Comparison of ENCODE assay signal across 1 cellular context in the genomic region with DNA sequence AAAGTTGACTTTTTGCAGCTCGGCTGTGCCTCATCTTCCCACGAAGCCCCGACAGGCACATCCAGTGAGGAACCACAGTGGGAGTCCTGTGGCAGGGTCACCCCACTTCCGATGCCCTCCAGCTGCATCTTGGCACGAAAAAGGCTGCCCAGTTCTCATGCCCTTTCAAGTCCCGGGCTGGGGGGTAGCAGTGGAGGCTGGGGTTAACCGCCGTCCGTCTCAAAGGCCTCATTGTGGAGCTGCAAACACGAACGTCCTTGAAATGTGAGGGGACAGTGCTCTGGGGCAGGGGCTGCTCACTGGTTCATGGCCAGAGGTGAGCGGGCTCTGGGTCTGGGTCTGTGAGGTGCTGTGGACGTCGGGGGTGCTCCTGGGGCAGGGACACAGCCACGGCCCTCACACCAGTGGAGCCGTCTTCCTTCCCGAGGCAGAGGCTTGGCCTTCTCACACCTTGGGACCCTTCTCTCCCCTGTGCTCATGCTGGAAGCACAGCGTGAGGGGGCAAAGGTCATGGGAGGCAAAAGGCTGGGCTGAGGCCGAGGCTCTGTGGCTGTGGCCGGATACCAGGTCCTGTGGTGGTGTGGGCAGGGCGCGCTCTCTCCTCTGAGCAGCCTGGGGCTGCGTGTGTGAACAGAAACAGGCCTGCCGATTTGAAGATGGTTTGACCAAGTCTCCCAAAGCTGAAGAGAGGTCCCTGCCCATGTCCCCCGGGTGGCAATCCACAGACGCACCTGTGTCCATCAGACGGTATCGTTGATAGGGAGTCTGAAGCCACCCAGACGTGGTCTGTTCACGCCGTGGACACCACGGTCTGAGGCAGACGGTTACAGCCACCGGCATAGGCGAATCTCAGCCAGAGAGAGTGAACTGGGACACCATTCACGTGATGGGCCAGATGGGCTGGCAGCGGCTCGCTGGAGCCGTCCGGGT.
TF ChIP-seq lines count a peak whose summit lies in the region.

No MANE protein-coding gene starts in this region.

TF ChIP-seq in HepG2, 621 proteins besides CTCF, POLR2A, EP300 and RAD21 (continued from another document and continues in another):
- TF ChIP-seq, protein P1, sequence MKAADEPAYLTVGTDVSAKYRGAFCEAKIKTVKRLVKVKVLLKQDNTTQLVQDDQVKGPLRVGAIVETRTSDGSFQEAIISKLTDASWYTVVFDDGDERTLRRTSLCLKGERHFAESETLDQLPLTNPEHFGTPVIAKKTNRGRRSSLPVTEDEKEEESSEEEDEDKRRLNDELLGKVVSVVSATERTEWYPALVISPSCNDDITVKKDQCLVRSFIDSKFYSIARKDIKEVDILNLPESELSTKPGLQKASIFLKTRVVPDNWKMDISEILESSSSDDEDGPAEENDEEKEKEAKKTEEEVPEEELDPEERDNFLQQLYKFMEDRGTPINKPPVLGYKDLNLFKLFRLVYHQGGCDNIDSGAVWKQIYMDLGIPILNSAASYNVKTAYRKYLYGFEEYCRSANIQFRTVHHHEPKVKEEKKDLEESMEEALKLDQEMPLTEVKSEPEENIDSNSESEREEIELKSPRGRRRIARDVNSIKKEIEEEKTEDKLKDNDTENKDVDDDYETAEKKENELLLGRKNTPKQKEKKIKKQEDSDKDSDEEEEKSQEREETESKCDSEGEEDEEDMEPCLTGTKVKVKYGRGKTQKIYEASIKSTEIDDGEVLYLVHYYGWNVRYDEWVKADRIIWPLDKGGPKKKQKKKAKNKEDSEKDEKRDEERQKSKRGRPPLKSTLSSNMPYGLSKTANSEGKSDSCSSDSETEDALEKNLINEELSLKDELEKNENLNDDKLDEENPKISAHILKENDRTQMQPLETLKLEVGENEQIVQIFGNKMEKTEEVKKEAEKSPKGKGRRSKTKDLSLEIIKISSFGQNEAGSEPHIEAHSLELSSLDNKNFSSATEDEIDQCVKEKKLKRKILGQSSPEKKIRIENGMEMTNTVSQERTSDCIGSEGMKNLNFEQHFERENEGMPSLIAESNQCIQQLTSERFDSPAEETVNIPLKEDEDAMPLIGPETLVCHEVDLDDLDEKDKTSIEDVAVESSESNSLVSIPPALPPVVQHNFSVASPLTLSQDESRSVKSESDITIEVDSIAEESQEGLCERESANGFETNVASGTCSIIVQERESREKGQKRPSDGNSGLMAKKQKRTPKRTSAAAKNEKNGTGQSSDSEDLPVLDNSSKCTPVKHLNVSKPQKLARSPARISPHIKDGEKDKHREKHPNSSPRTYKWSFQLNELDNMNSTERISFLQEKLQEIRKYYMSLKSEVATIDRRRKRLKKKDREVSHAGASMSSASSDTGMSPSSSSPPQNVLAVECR (CRISPR knock-in tag; IDR thresholded peaks at IDR 0.05; ENCODE audit: borderline replicate concordance), result peak; percentile 84
- TF ChIP-seq ZSCAN25 (CRISPR knock-in tag; IDR thresholded peaks at IDR 0.05), result peak; percentile 91; the same call in 1 of the 2 replicates
- TF ChIP-seq, protein P2, sequence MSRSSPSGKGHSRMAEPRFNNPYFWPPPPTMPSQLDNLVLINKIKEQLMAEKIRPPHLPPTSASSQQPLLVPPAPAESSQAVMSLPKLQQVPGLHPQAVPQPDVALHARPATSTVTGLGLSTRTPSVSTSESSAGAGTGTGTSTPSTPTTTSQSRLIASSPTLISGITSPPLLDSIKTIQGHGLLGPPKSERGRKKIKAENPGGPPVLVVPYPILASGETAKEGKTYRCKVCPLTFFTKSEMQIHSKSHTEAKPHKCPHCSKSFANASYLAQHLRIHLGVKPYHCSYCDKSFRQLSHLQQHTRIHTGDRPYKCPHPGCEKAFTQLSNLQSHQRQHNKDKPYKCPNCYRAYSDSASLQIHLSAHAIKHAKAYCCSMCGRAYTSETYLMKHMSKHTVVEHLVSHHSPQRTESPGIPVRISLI (CRISPR knock-in tag; IDR thresholded peaks at IDR 0.05; ENCODE audit: borderline replicate concordance), result peak; percentile 39; the same call in 1 of the 2 replicates
- TF ChIP-seq ONECUT2 (CRISPR knock-in tag; IDR thresholded peaks at IDR 0.05), result peak; percentile 52; the same call in 1 of the 2 replicates
- TF ChIP-seq, protein P3, sequence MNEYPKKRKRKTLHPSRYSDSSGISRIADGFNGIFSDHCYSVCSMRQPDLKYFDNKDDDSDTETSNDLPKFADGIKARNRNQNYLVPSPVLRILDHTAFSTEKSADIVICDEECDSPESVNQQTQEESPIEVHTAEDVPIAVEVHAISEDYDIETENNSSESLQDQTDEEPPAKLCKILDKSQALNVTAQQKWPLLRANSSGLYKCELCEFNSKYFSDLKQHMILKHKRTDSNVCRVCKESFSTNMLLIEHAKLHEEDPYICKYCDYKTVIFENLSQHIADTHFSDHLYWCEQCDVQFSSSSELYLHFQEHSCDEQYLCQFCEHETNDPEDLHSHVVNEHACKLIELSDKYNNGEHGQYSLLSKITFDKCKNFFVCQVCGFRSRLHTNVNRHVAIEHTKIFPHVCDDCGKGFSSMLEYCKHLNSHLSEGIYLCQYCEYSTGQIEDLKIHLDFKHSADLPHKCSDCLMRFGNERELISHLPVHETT (CRISPR knock-in tag; conservative IDR thresholded peaks at IDR 0.05), result no peak; the same call in 1 of the 2 replicates
- TF ChIP-seq ZNF430 (CRISPR knock-in tag; IDR thresholded peaks at IDR 0.05), result peak; percentile 92; the same call in 1 of the 2 replicates
- TF ChIP-seq, protein P4, sequence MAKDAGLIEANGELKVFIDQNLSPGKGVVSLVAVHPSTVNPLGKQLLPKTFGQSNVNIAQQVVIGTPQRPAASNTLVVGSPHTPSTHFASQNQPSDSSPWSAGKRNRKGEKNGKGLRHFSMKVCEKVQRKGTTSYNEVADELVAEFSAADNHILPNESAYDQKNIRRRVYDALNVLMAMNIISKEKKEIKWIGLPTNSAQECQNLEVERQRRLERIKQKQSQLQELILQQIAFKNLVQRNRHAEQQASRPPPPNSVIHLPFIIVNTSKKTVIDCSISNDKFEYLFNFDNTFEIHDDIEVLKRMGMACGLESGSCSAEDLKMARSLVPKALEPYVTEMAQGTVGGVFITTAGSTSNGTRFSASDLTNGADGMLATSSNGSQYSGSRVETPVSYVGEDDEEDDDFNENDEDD (CRISPR knock-in tag; IDR thresholded peaks at IDR 0.05; ENCODE audit: borderline replicate concordance), result peak; percentile 92; the same call in 1 of the 2 replicates
- no peak; the same call in 1 of the 2 replicates for TF ChIP-seq SMAD9 (CRISPR knock-in tag; IDR thresholded peaks at IDR 0.05)
- peak; percentile 94 for TF ChIP-seq ZNF264 (CRISPR knock-in tag; IDR thresholded peaks at IDR 0.05)
- TF ChIP-seq, protein P5, sequence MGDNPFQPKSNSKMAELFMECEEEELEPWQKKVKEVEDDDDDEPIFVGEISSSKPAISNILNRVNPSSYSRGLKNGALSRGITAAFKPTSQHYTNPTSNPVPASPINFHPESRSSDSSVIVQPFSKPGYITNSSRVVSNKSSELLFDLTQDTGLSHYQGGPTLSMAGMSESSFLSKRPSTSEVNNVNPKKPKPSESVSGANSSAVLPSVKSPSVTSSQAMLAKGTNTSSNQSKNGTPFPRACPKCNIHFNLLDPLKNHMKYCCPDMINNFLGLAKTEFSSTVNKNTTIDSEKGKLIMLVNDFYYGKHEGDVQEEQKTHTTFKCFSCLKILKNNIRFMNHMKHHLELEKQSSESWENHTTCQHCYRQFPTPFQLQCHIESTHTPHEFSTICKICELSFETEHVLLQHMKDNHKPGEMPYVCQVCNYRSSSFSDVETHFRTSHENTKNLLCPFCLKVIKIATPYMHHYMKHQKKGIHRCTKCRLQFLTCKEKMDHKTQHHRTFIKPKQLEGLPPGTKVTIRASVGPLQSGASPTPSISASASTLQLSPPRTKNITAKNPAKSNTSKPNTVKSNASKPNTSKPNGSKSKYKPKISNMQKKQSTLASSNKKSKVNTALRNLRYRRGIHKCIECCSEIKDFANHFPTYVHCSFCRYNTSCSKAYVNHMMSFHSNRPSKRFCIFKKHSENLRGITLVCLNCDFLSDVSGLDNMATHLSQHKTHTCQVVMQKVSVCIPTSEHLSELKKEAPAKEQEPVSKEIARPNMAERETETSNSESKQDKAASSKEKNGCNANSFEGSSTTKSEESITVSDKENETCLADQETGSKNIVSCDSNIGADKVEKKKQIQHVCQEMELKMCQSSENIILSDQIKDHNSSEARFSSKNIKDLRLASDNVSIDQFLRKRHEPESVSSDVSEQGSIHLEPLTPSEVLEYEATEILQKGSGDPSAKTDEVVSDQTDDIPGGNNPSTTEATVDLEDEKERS (CRISPR knock-in tag; IDR thresholded peaks at IDR 0.05), result peak; percentile 72
- no peak for TF ChIP-seq ZNF33A (CRISPR knock-in tag; IDR thresholded peaks at IDR 0.05; ENCODE audit: borderline replicate concordance)
- peak; percentile 51 for TF ChIP-seq PITX1 (CRISPR knock-in tag; IDR thresholded peaks at IDR 0.05)
- TF ChIP-seq ZMAT3 (CRISPR knock-in tag; conservative IDR thresholded peaks at IDR 0.05), result peak; percentile 36; the same call in 1 of the 2 replicates
- TF ChIP-seq, protein P6, sequence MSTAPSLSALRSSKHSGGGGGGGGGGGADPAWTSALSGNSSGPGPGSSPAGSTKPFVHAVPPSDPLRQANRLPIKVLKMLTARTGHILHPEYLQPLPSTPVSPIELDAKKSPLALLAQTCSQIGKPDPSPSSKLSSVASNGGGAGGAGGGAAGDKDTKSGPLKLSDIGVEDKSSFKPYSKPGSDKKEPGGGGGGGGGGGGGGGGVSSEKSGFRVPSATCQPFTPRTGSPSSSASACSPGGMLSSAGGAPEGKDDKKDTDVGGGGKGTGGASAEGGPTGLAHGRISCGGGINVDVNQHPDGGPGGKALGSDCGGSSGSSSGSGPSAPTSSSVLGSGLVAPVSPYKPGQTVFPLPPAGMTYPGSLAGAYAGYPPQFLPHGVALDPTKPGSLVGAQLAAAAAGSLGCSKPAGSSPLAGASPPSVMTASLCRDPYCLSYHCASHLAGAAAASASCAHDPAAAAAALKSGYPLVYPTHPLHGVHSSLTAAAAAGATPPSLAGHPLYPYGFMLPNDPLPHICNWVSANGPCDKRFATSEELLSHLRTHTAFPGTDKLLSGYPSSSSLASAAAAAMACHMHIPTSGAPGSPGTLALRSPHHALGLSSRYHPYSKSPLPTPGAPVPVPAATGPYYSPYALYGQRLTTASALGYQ (CRISPR knock-in tag; IDR thresholded peaks at IDR 0.05), result peak; percentile 88
- TF ChIP-seq NONO (IDR thresholded peaks at IDR 0.05), result no peak
- peak; percentile 95 for TF ChIP-seq NONO (CRISPR knock-in tag; conservative IDR thresholded peaks at IDR 0.05)
- TF ChIP-seq, protein P7, sequence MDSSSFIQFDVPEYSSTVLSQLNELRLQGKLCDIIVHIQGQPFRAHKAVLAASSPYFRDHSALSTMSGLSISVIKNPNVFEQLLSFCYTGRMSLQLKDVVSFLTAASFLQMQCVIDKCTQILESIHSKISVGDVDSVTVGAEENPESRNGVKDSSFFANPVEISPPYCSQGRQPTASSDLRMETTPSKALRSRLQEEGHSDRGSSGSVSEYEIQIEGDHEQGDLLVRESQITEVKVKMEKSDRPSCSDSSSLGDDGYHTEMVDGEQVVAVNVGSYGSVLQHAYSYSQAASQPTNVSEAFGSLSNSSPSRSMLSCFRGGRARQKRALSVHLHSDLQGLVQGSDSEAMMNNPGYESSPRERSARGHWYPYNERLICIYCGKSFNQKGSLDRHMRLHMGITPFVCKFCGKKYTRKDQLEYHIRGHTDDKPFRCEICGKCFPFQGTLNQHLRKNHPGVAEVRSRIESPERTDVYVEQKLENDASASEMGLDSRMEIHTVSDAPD (CRISPR knock-in tag; IDR thresholded peaks at IDR 0.05), result peak; percentile 60
- TF ChIP-seq PPARG (CRISPR knock-in tag; conservative IDR thresholded peaks at IDR 0.05), result peak; percentile 70
- no peak for TF ChIP-seq ZNF282 (IDR thresholded peaks at IDR 0.05; ENCODE audit: partially characterized antibody)
- TF ChIP-seq KAT8 (CRISPR knock-in tag; IDR thresholded peaks at IDR 0.05), result peak; percentile 67; the same call in 1 of the 2 replicates
- TF ChIP-seq, protein P8, sequence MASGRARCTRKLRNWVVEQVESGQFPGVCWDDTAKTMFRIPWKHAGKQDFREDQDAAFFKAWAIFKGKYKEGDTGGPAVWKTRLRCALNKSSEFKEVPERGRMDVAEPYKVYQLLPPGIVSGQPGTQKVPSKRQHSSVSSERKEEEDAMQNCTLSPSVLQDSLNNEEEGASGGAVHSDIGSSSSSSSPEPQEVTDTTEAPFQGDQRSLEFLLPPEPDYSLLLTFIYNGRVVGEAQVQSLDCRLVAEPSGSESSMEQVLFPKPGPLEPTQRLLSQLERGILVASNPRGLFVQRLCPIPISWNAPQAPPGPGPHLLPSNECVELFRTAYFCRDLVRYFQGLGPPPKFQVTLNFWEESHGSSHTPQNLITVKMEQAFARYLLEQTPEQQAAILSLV (CRISPR knock-in tag; IDR thresholded peaks at IDR 0.05; ENCODE audit: borderline replicate concordance), result peak; percentile 88
- TF ChIP-seq, protein P9, sequence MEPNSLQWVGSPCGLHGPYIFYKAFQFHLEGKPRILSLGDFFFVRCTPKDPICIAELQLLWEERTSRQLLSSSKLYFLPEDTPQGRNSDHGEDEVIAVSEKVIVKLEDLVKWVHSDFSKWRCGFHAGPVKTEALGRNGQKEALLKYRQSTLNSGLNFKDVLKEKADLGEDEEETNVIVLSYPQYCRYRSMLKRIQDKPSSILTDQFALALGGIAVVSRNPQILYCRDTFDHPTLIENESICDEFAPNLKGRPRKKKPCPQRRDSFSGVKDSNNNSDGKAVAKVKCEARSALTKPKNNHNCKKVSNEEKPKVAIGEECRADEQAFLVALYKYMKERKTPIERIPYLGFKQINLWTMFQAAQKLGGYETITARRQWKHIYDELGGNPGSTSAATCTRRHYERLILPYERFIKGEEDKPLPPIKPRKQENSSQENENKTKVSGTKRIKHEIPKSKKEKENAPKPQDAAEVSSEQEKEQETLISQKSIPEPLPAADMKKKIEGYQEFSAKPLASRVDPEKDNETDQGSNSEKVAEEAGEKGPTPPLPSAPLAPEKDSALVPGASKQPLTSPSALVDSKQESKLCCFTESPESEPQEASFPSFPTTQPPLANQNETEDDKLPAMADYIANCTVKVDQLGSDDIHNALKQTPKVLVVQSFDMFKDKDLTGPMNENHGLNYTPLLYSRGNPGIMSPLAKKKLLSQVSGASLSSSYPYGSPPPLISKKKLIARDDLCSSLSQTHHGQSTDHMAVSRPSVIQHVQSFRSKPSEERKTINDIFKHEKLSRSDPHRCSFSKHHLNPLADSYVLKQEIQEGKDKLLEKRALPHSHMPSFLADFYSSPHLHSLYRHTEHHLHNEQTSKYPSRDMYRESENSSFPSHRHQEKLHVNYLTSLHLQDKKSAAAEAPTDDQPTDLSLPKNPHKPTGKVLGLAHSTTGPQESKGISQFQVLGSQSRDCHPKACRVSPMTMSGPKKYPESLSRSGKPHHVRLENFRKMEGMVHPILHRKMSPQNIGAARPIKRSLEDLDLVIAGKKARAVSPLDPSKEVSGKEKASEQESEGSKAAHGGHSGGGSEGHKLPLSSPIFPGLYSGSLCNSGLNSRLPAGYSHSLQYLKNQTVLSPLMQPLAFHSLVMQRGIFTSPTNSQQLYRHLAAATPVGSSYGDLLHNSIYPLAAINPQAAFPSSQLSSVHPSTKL (CRISPR knock-in tag; IDR thresholded peaks at IDR 0.05), result peak; percentile 76
- no peak for TF ChIP-seq NFIB (CRISPR knock-in tag; IDR thresholded peaks at IDR 0.05; ENCODE audit: borderline replicate concordance)
- TF ChIP-seq EEA1 (CRISPR knock-in tag; IDR thresholded peaks at IDR 0.05; ENCODE audit: borderline replicate concordance), result peak; percentile 94
- peak; percentile 69 for TF ChIP-seq SAP130 (CRISPR knock-in tag; IDR thresholded peaks at IDR 0.05; ENCODE audit: low read depth)
- no peak for TF ChIP-seq TGIF2 (CRISPR knock-in tag; IDR thresholded peaks at IDR 0.05)
- peak; percentile 83 for TF ChIP-seq ARNTL (CRISPR knock-in tag; IDR thresholded peaks at IDR 0.05)
- 0 out of 2 replicates have a peak, but pooled peaks have one; percentile 83 for TF ChIP-seq ZNF660 (CRISPR knock-in tag; IDR thresholded peaks at IDR 0.05; ENCODE audit: borderline replicate concordance, low read depth)
- peak; percentile 83 for TF ChIP-seq DR1 (CRISPR knock-in tag; IDR thresholded peaks at IDR 0.05)
